ENCODE assay signal across 12 cellular contexts in the genomic region with DNA sequence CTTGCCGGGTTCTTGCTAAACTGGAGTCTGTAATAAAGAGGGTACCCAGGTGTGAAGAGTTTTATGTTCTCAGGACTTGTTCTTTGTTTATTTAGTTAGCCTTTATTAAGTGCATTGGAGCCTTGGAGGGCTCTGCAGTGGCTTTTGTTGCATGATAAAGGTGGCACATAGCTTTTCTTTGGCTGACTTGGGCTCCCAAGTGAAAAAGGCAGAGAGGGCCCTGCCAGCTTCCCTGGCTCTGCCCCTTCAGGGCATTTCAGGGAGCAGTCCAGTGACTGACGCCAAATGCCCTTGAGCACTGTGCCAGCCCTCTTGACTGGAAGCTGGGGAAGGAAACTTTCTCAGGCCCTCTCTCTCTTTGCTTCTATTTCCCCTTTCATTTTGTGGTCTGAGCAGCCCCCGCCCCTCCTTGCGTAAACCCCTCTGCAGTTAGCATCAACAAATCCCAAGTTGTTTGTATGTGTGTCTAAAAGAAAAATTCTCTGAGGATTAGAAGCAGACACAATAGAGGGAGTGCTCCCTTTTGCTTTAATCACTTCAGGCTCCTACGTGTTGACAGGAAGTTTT.
A peak's percentile ranks its signal among the peaks of the same experiment; 100 is the strongest.
DNase-seq lines count a peak whose midpoint lies in the region; ATAC-seq, FAIRE-seq and TF ChIP-seq lines count a peak whose summit lies in the region.
"Had no signal": no experiment of that assay in that cellular context is flagged by ENCODE, and none has a peak within 500 bp of the region (broad histone marks: within the 10 kb centered on the region; RNA-seq: fewer than 3 reads in every experiment).

No MANE protein-coding gene starts in this region.

- no TSS peak for BruUV-seq in Calu3 (replicated peaks; lab: Mats Ljungman, UMichigan)

- DNase-seq in Calu3 (peak; percentile 3), NOMO-1 treated with dmso at 0.1 percent for 144 hours (lab: John Stamatoyannopoulos, UW; ENCODE audit: unreplicated experiment) (peak; percentile 75), cardiac septum (ENCODE audit: low spot score) (peak; percentile 82), pancreas (peak in 4 of 6 donors; percentile 38 to 69 (median 52)), NCI-H82 treated with DMSO at 0.1 percent for 48 hours (lab: John Stamatoyannopoulos, UW; ENCODE audit: unreplicated experiment) (no peak)
- DNase-seq: T-cell had no signal

- 21 to 27% methylated on average over 5 of the region's 5 CpGs for WGBS in pancreas, 2 donors

- no peaks in the 10 kb centered on the region for H3K36me3 ChIP-seq in pancreas

- no peak overlapping the region for H3K27ac Mint-ChIP-seq in Calu3 (ENCODE audit: unreplicated experiment)
- H3K27ac Mint-ChIP-seq: T-cell had no signal

- H3K27me3 ChIP-seq in pancreas: no peaks in the 10 kb centered on the region

- H3K4me1 ChIP-seq in pancreas: peaks cover 0 to 6% (median 0%) of the 10 kb centered on the region in 3 donors
- H3K4me1 ChIP-seq: psoas muscle had no signal

- intact Hi-C loops in Calu3 (cut with micrococcal nuclease; ENCODE audit: unreplicated experiment): loop anchor here (5.0 kb wide), 1 partner anchor 150 kb away; a partner anchor contains a TSS
- intact Hi-C loops in cardiac septum (cut with DNase I): loop anchor here (10.0 kb wide), 1 partner anchor 152 kb away; a partner anchor contains a TSS
- intact Hi-C loops in pancreas (cut with DNase I): no loop called here

- no peak for FAIRE-seq in pancreas (lab: Jason Lieb, UNC)
- FAIRE-seq: endometrium, GM12891 had no signal

- ATAC-seq in pancreas (peak; percentile 82 to 94 (median 87)), GM21737 (IDR thresholded peaks at IDR 0.05; ENCODE audit: unreplicated experiment) (no peak), HG03342 (IDR thresholded peaks at IDR 0.05; ENCODE audit: unreplicated experiment) (no peak), GM21526 (IDR thresholded peaks at IDR 0.05; ENCODE audit: low FRiP score, unreplicated experiment) (no peak)
- ATAC-seq: T-cell had no signal

- no peak for TF ChIP-seq CTCF in Calu3 (IDR thresholded peaks at IDR 0.05; ENCODE audit: unreplicated experiment)
- no peak for TF ChIP-seq CTCF in pancreas (IDR thresholded peaks at IDR 0.05)

- CTCF ChIA-PET in Calu3 (lab: Charles Lee): interaction anchor here (0.6 kb wide), 1 partner anchor 660 kb away, joined by 3 read pairs; no protein-coding TSS in a partner anchor

- no peaks in the 10 kb centered on the region for H3K9me3 ChIP-seq in pancreas
- H3K9me3 ChIP-seq: psoas muscle had no signal

- H3K36me3 Mint-ChIP-seq in Calu3 (ENCODE audit: insufficient read depth, unreplicated experiment): peaks cover 5% of the 10 kb centered on the region
- H3K36me3 Mint-ChIP-seq: T-cell had no signal

- H3K27ac ChIP-seq in pancreas: peak overlapping the region in 2 of 4 donors; percentile 63
- H3K27ac ChIP-seq: psoas muscle had no signal

- peak overlapping the region; percentile 30 for H3K4me3 Mint-ChIP-seq in Calu3 (ENCODE audit: low read depth, unreplicated experiment)
- H3K4me3 Mint-ChIP-seq: T-cell had no signal

- no peaks in the 10 kb centered on the region for H3K27me3 Mint-ChIP-seq in Calu3 (ENCODE audit: unreplicated experiment)

- no peak overlapping the region for H3K4me3 ChIP-seq in pancreas
- H3K4me3 ChIP-seq: psoas muscle had no signal

- no peaks in the 10 kb centered on the region for H3K9me3 Mint-ChIP-seq in Calu3 (ENCODE audit: low read depth, unreplicated experiment)
- H3K9me3 Mint-ChIP-seq: T-cell had no signal

- H3K4me1 Mint-ChIP-seq in Calu3 (ENCODE audit: low read depth, unreplicated experiment): peaks cover 27% of the 10 kb centered on the region
- H3K4me1 Mint-ChIP-seq: T-cell had no signal

Comparison
In these comparisons a context has a peak if more than half of its experiments do, and no peak if none do; other contexts are left out.
1. ATAC-seq: peak in pancreas (4 of 4); none in GM21737 (single experiment), HG03342 (single experiment) and GM21526 (single experiment).
2. intact Hi-C loops: an anchor here in Calu3 (5.0 kb wide) and cardiac septum (10.0 kb wide); none called in pancreas.